In the genomic region with DNA sequence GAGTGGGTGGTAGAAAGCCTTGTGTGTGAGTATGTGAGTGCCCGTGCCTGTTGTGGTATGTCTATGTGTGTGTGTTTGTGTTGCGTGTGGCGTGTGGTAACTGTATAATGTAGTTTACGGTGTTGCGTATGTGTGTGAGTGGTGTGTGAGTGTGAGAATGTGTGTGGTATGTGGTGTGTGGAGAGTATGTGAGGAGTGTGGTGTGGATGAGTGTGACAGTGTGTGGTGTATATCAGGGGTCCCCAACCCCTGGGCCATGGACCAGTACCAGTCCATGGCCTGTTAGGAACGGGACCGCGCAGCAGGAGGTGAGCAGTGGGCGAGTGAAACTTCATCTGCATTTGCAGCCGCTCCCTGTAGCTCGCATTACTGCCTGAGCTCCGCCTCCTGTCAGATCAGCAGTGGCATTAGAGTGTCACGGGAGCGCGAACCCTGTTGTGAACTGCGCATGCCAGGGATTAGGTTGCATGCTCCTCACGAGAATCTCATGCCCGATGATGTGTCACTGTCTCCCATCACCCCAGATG, we compare ENCODE assay signal across 8 cellular contexts. TPM values are rescaled to one million over a fixed set of nuclear protein-coding genes. Genes with fewer than 3 reads are reported as not detected.
DNase-seq lines count a peak whose midpoint lies in the region; ATAC-seq lines count a peak whose summit lies in the region.

No MANE protein-coding gene starts in this region.

- H3K27me3 Mint-ChIP-seq in stimulated activated naive B cell treated with anti-CD40 and anti-IgM and Interleukin-4, amounts not matched to agents 10 μg/mL and 1 μg/mL and 100 μg/mL, for 72 hours: no peaks in the 10 kb centered on the region

- no peak overlapping the region for H2AFZ ChIP-seq in neuronal stem cell (ENCODE audit: low read length)

- no peaks in the 10 kb centered on the region for H3K79me1 ChIP-seq in neuronal stem cell (ENCODE audit: low read depth, low read length)

- H3K4me1 ChIP-seq in neuronal stem cell (ENCODE audit: control insufficient read depth in 2 of 2, insufficient read depth in 1 of 2, low read depth in 1 of 2, low read length in 2 of 2): peaks cover 4 to 20% of the 10 kb centered on the region in 2 donors

- H3K18ac ChIP-seq in neuronal stem cell (ENCODE audit: low read length): peak overlapping the region; percentile 59

- H2BK12ac ChIP-seq in neuronal stem cell (ENCODE audit: low read length): peak overlapping the region; percentile 7

- H3K9me3 ChIP-seq in neuronal stem cell (replicated peaks in 1 of 2; ENCODE audit: control insufficient read depth in 2 of 2, insufficient read depth in 1 of 2, low read depth in 1 of 2, low read length in 2 of 2): peaks cover 0 to 5% of the 10 kb centered on the region in 2 donors

- H3K36me3 Mint-ChIP-seq in stimulated activated naive B cell treated with anti-CD40 and anti-IgM and Interleukin-4, amounts not matched to agents 10 μg/mL and 1 μg/mL and 100 μg/mL, for 72 hours: peaks cover 0 to 3% of the 10 kb centered on the region in 2 donors

- H3K4me3 ChIP-seq in neuronal stem cell (ENCODE audit: low read length in 2 of 2): peak overlapping the region in 1 of 2 donors; percentile 8

- H3K27ac ChIP-seq in neuronal stem cell (replicated peaks; ENCODE audit: low read length): no peak overlapping the region

- peak overlapping the region; percentile 34 for H3K23ac ChIP-seq in neuronal stem cell (ENCODE audit: low read depth, low read length, poor library complexity)

- no peak overlapping the region for H2BK5ac ChIP-seq in neuronal stem cell (ENCODE audit: low read length)

- H3K4me1 Mint-ChIP-seq in stimulated activated naive B cell treated with anti-CD40 and anti-IgM and Interleukin-4, amounts not matched to agents 10 μg/mL and 1 μg/mL and 100 μg/mL, for 72 hours: peaks cover 40 to 65% of the 10 kb centered on the region in 2 donors

- H3K14ac ChIP-seq in neuronal stem cell (ENCODE audit: low read length): peak overlapping the region; percentile 85

- H3K4me3 Mint-ChIP-seq in stimulated activated naive B cell treated with anti-CD40 and anti-IgM and Interleukin-4, amounts not matched to agents 10 μg/mL and 1 μg/mL and 100 μg/mL, for 72 hours: no peak overlapping the region

- no peak overlapping the region for H3K9ac ChIP-seq in neuronal stem cell (ENCODE audit: low read depth, low read length, poor library complexity)

- H3K9me3 Mint-ChIP-seq in stimulated activated naive B cell treated with anti-CD40 and anti-IgM and Interleukin-4, amounts not matched to agents 10 μg/mL and 1 μg/mL and 100 μg/mL, for 72 hours: no peaks in the 10 kb centered on the region

- peaks cover 0 to 26% (median 11%) of the 10 kb centered on the region in 3 experiments for H3K27me3 ChIP-seq in neuronal stem cell (ENCODE audit: control insufficient read depth in 3 of 3, insufficient read depth in 3 of 3, low read depth in 1 of 3, low read length in 3 of 3)

- peak overlapping the region; percentile 46 for H2BK15ac ChIP-seq in neuronal stem cell (ENCODE audit: low read length)

- H3K4ac ChIP-seq in neuronal stem cell (ENCODE audit: low read length): peak overlapping the region; percentile 91

- H2BK120ac ChIP-seq in neuronal stem cell (ENCODE audit: low read depth, low read length): no peak overlapping the region

- peak overlapping the region; percentile 86 for H4K91ac ChIP-seq in neuronal stem cell (ENCODE audit: low read depth, low read length, poor library complexity)

- H3K36me3 ChIP-seq in neuronal stem cell (replicated peaks in 1 of 2; ENCODE audit: control insufficient read depth in 2 of 2, insufficient read depth in 2 of 2, low read length in 2 of 2): no peaks in the 10 kb centered on the region

- no peak for ATAC-seq in stimulated activated naive B cell treated with anti-CD40 and anti-IgM and Interleukin-4, amounts not matched to agents 10 μg/mL and 1 μg/mL and 100 μg/mL, for 72 hours (replicated peaks)
- no peak for ATAC-seq in GM21576 (IDR thresholded peaks at IDR 0.05; ENCODE audit: unreplicated experiment)

- no peak overlapping the region for H3K4me2 ChIP-seq in neuronal stem cell (ENCODE audit: insufficient read depth, low read length, poor library complexity, severe bottlenecking)

- H3K27ac Mint-ChIP-seq in stimulated activated naive B cell treated with anti-CD40 and anti-IgM and Interleukin-4, amounts not matched to agents 10 μg/mL and 1 μg/mL and 100 μg/mL, for 72 hours: no peak overlapping the region

- peak overlapping the region; percentile 94 for H2AK5ac ChIP-seq in neuronal stem cell (ENCODE audit: low read depth, low read length)

- H4K8ac ChIP-seq in neuronal stem cell (ENCODE audit: low read depth, low read length): no peak overlapping the region

- DNase-seq in DMS79 treated with DMSO at 0.1 percent for 48 hours (lab: John Stamatoyannopoulos, UW) (peak; percentile 21), NCI-H460 (ENCODE audit: extremely low read depth, low read depth) (peak; percentile 64), dermis blood vessel endothelial cell (peak; percentile 18), neuronal stem cell (ENCODE audit: low spot score) (no peak), NCI-H1048 (lab: John Stamatoyannopoulos, UW) (no peak), GDM1 (lab: John Stamatoyannopoulos, UW) (no peak)
- no peak for DNase-seq in stimulated activated naive B cell treated with anti-CD40 and anti-IgM and Interleukin-4, amounts not matched to agents 10 μg/mL and 1 μg/mL and 100 μg/mL, for 72 hours

- WGBS in neuronal stem cell (ENCODE audit: extremely low coverage in 2 of 2, insufficient read length in 2 of 2, insufficient replicate concordance in 1 of 2), 2 donors: 100% methylated on average over 4 of the region's 18 CpGs; no CpG with 5 or more reads in 1 of the 2 donors

RNA-seq across cellular contexts. Expression of gene UPK3A, which starts 5.7 kb away (rescaled TPM):
- total RNA-seq in NCI-H460 (2014; rRNA removed; shearing (Covaris generic)): not detected in 2 replicates
- not detected in 2 replicates for polyA plus RNA-seq in NCI-H460 (2014; cell fraction: nucleus; rRNA removed)
- total RNA-seq in dermis blood vessel endothelial cell: not detected in 2 replicates
- 0.20 TPM for polyA plus RNA-seq in neuronal stem cell (2013, experiment 1 of 2)
- 0.25 TPM for polyA plus RNA-seq in neuronal stem cell (2013, experiment 2 of 2)

RNA-seq across cellular contexts. Expression of gene FAM118A, which starts 19.3 kb away (rescaled TPM):
- total RNA-seq in NCI-H460 (2014; rRNA removed; shearing (Covaris generic)): 9.1 and 12.9 TPM in 2 replicates
- polyA plus RNA-seq in NCI-H460 (2014; cell fraction: nucleus; rRNA removed): 47.4 and 49.9 TPM in 2 replicates
- 14.2 and 28.6 TPM in 2 replicates for total RNA-seq in dermis blood vessel endothelial cell
- polyA plus RNA-seq in neuronal stem cell (2013, experiment 1 of 2): 12.7 TPM
- 11.8 TPM for polyA plus RNA-seq in neuronal stem cell (2013, experiment 2 of 2)

RNA-seq across cellular contexts. Expression of gene KIAA0930, which starts 49.8 kb away (rescaled TPM):
- 31.8 and 32.7 TPM in 2 replicates for total RNA-seq in NCI-H460 (2014; rRNA removed; shearing (Covaris generic))
- 72.6 and 81.8 TPM in 2 replicates for polyA plus RNA-seq in NCI-H460 (2014; cell fraction: nucleus; rRNA removed)
- 73.9 and 81.8 TPM in 2 replicates for total RNA-seq in dermis blood vessel endothelial cell
- polyA plus RNA-seq in neuronal stem cell (2013, experiment 1 of 2): 62.1 TPM
- polyA plus RNA-seq in neuronal stem cell (2013, experiment 2 of 2): 61.2 TPM

Comparison
In these comparisons a context has a peak if more than half of its experiments do, and no peak if none do; other contexts are left out.
1. DNase-seq: peak in DMS79 treated with DMSO at 0.1 percent for 48 hours (single experiment), NCI-H460 (single experiment) and dermis blood vessel endothelial cell (single experiment); none in neuronal stem cell (single experiment), NCI-H1048 (single experiment), GDM1 (single experiment) and stimulated activated naive B cell treated with anti-CD40 and anti-IgM and Interleukin-4, amounts not matched to agents 10 μg/mL and 1 μg/mL and 100 μg/mL, for 72 hours (single experiment).